ENCODE assay signal across 26 cellular contexts in the genomic region with DNA sequence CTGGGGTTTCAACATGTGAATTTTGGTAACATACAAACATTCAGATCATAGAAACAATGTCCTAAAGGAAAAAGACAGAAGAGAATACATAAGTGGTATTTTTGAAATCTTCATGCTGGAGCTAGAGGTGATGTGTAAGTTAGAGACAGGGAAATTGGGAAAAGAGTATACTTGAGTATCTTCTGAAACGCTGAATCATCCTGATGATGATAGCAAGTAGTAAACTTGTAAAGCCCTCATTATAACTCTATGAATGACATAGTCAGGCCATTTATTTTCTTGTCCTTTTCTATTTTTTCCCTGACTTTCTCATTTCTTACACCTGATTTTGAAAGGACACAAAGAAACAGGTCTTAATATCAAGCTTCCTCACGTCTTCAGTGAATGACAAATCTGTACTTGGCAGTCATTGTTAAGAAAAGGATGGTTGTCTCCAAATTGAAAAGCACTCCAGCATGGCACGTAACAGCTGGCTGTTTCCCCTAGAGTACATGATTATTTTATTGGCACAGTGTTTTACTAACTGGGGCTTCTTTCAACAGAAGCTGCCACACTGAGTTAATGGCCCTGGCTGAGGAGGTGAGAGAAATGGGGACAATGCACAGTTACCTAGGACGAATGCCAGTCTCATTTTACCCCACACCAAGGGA.
DNase-seq lines count a peak whose midpoint lies in the region; ATAC-seq, FAIRE-seq and TF ChIP-seq lines count a peak whose summit lies in the region.
"Had no signal": no experiment of that assay in that cellular context is flagged by ENCODE, and none has a peak within 500 bp of the region (broad histone marks: within the 10 kb centered on the region; RNA-seq: fewer than 3 reads in every experiment).

No MANE protein-coding gene starts in this region.

- DNase-seq in DMS 273 (lab: John Stamatoyannopoulos, UW; ENCODE audit: unreplicated experiment) (peak; percentile 67), NCI-H1092 (lab: John Stamatoyannopoulos, UW) (peak; percentile 65), NCI-H2171 (lab: John Stamatoyannopoulos, UW) (peak; percentile 6), astrocyte (ENCODE audit: low read depth) (no peak), SW480 (ENCODE audit: low spot score) (no peak), KG1 (lab: John Stamatoyannopoulos, UW) (no peak), urothelium cell line (ENCODE audit: low spot score) (no peak)
- DNase-seq: activated CD8-positive, alpha-beta T cell treated with anti-CD3 and anti-CD28 coated beads for 36 hours; CD4-positive, alpha-beta memory T cell; effector memory CD4-positive, alpha-beta T cell; foreskin fibroblast; H9; mucosa of descending colon; NCI-H1436; NCI-H2227 treated with DMSO at 0.1 percent for 48 hours; pancreas; Peyer's patch; retina; tibial artery had no signal

- no peaks in the 10 kb centered on the region for H3K27me3 ChIP-seq in astrocyte (ENCODE audit: insufficient read depth, low read length)
- H3K27me3 ChIP-seq: pancreas, Peyer's patch, tibial artery had no signal

- H3K36me3 ChIP-seq in astrocyte (ENCODE audit: insufficient read depth, low read length) = no peaks in the 10 kb centered on the region
- H3K36me3 ChIP-seq: pancreas, Peyer's patch, tibial artery had no signal

- no peaks in the 10 kb centered on the region for H3K9me3 Mint-ChIP-seq in astrocyte (ENCODE audit: unreplicated experiment)
- H3K9me3 Mint-ChIP-seq: activated CD8-positive, alpha-beta T cell treated with anti-CD3 and anti-CD28 coated beads for 36 hours; activated naive CD4-positive, alpha-beta T cell treated with anti-CD3 and anti-CD28 coated beads, Interleukin-2, amount 50 U/mL, for 24 hours; activated T-helper 17 cell treated with anti-CD3 and anti-CD28 coated beads, Interleukin-2, amount 50 U/mL, for 72 hours; CD4-positive, alpha-beta memory T cell; H9 had no signal

- H2AFZ ChIP-seq in astrocyte (ENCODE audit: low read depth, low read length) = no peak overlapping the region

- no peak overlapping the region for H3K4me3 ChIP-seq in astrocyte (ENCODE audit: insufficient read depth, low read depth, low read length)
- H3K4me3 ChIP-seq: coronary artery, lung, mucosa of descending colon, pancreas, Peyer's patch, tibial artery had no signal

- no peak overlapping the region for H3K4me2 ChIP-seq in astrocyte (ENCODE audit: low read length)

- no peaks in the 10 kb centered on the region for H3K36me3 Mint-ChIP-seq in astrocyte (ENCODE audit: low read depth, unreplicated experiment)
- H3K36me3 Mint-ChIP-seq: activated naive CD4-positive, alpha-beta T cell treated with anti-CD3 and anti-CD28 coated beads, Interleukin-2, amount 50 U/mL, for 24 hours; CD4-positive, alpha-beta memory T cell had no signal

- no peak for TF ChIP-seq CTCF in astrocyte (IDR thresholded peaks at IDR 0.05; ENCODE audit: insufficient read depth, low read depth, low read length)

- H4K20me1 ChIP-seq in astrocyte (ENCODE audit: insufficient read depth, low read length) = no peaks in the 10 kb centered on the region

- H3K4me1 Mint-ChIP-seq in astrocyte (ENCODE audit: low read depth, unreplicated experiment) = peaks cover 19% of the 10 kb centered on the region
- H3K4me1 Mint-ChIP-seq: activated naive CD4-positive, alpha-beta T cell treated with anti-CD3 and anti-CD28 coated beads, Interleukin-2, amount 50 U/mL, for 24 hours; activated T-helper 17 cell treated with anti-CD3 and anti-CD28 coated beads, Interleukin-2, amount 50 U/mL, for 72 hours had no signal

- H3K9ac ChIP-seq in astrocyte (ENCODE audit: low read length) = no peak overlapping the region

- H3K9me3 ChIP-seq in astrocyte (ENCODE audit: insufficient read depth, low read depth, low read length) = no peaks in the 10 kb centered on the region
- H3K9me3 ChIP-seq: mucosa of descending colon, pancreas, Peyer's patch, tibial artery had no signal

- H3K4me1 ChIP-seq in astrocyte (ENCODE audit: insufficient read depth, low read length) = peaks cover 16% of the 10 kb centered on the region
- H3K4me1 ChIP-seq: pancreas, Peyer's patch had no signal

- no peak overlapping the region for H3K27ac Mint-ChIP-seq in astrocyte (ENCODE audit: unreplicated experiment)
- H3K27ac Mint-ChIP-seq: activated CD8-positive, alpha-beta T cell treated with anti-CD3 and anti-CD28 coated beads for 36 hours; activated naive CD4-positive, alpha-beta T cell treated with anti-CD3 and anti-CD28 coated beads, Interleukin-2, amount 50 U/mL, for 24 hours; activated T-helper 17 cell treated with anti-CD3 and anti-CD28 coated beads, Interleukin-2, amount 50 U/mL, for 72 hours; CD4-positive, alpha-beta memory T cell had no signal

- no peaks in the 10 kb centered on the region for H3K27me3 Mint-ChIP-seq in astrocyte (ENCODE audit: low read depth, unreplicated experiment)
- H3K27me3 Mint-ChIP-seq: activated CD8-positive, alpha-beta T cell treated with anti-CD3 and anti-CD28 coated beads for 36 hours had no signal

- H3K4me3 Mint-ChIP-seq in astrocyte (ENCODE audit: unreplicated experiment) = no peak overlapping the region
- H3K4me3 Mint-ChIP-seq: activated CD8-positive, alpha-beta T cell treated with anti-CD3 and anti-CD28 coated beads for 36 hours; activated naive CD4-positive, alpha-beta T cell treated with anti-CD3 and anti-CD28 coated beads, Interleukin-2, amount 50 U/mL, for 24 hours; activated T-helper 17 cell treated with anti-CD3 and anti-CD28 coated beads, Interleukin-2, amount 50 U/mL, for 72 hours; CD4-positive, alpha-beta memory T cell; H9 had no signal

- no peaks in the 10 kb centered on the region for H3K79me2 ChIP-seq in astrocyte (ENCODE audit: insufficient read depth, low read length)

- FAIRE-seq in astrocyte (lab: Jason Lieb, UNC) (peak; percentile 50), urothelium cell line (lab: Jason Lieb, UNC) (no peak)
- FAIRE-seq: A204.1, pancreas had no signal

- H3K27ac ChIP-seq in astrocyte (ENCODE audit: low read depth, low read length) = no peak overlapping the region
- H3K27ac ChIP-seq: coronary artery, pancreas, Peyer's patch, tibial artery had no signal

- ATAC-seq in GM18519 (IDR thresholded peaks at IDR 0.05; ENCODE audit: low FRiP score, unreplicated experiment) = no peak
- ATAC-seq: activated CD4-positive, CD25-positive, alpha-beta regulatory T cell treated with anti-CD3 and anti-CD28 coated beads, Interleukin-2, amount 50 U/mL, for 24 hours; activated CD8-positive, alpha-beta T cell treated with anti-CD3 and anti-CD28 coated beads for 36 hours; activated T-helper 17 cell treated with anti-CD3 and anti-CD28 coated beads, Interleukin-2, amount 50 U/mL, for 72 hours; mucosa of descending colon; pancreas had no signal

Comparison
In these comparisons a context has a peak if more than half of its experiments do, and no peak if none do; other contexts are left out.
1. DNase-seq: peak in DMS 273 (single experiment), NCI-H1092 (single experiment) and NCI-H2171 (single experiment); none in astrocyte (single experiment), SW480 (single experiment), KG1 (single experiment) and urothelium cell line (single experiment).